In genomic region chr9:19410195-19410503, GRCh38 we compare ENCODE assay signal across 9 cellular contexts. TPM values are rescaled to one million over a fixed set of nuclear protein-coding genes. Genes with fewer than 3 reads are reported as not detected.
DNase-seq lines count a peak whose midpoint lies in the region; ATAC-seq and TF ChIP-seq lines count a peak whose summit lies in the region.
"Had no signal": no experiment of that assay in that cellular context is flagged by ENCODE, and none has a peak within 500 bp of the region (broad histone marks: within the 10 kb centered on the region; RNA-seq: fewer than 3 reads in every experiment).

No MANE protein-coding gene starts in this region.

- H3K27me3 Mint-ChIP-seq in endodermal cell (ENCODE audit: insufficient read depth): peaks cover 29% of the 10 kb centered on the region

- H3K4me3 ChIP-seq in MM.1S (ENCODE audit: low read length): no peak overlapping the region
- H3K4me3 ChIP-seq in endodermal cell (ENCODE audit: low read length): peak overlapping the region; percentile 92
- H3K4me3 ChIP-seq in neuron (ENCODE audit: low read length): peak overlapping the region; percentile 86

- H3K4me3 Mint-ChIP-seq in endodermal cell: peak overlapping the region; percentile 80

- H2AFZ ChIP-seq in MM.1S (ENCODE audit: low read length): no peak overlapping the region
- no peak overlapping the region for H2AFZ ChIP-seq in neuron (ENCODE audit: low read depth, low read length)

- no peak for DNase-seq in MM.1S
- DNase-seq in endodermal cell: no peak
- DNase-seq in D341Med (ENCODE audit: low spot score): no peak
- no peak for DNase-seq in inferior parietal cortex (ENCODE audit: extremely low spot score)
- no peak for DNase-seq in stimulated activated naive CD4-positive, alpha-beta T cell treated with Interleukin-2 at 50 U/mL for 16 hours (lab: John Stamatoyannopoulos, UW)

- H3K4me2 ChIP-seq in MM.1S (ENCODE audit: low read depth, low read length): peak overlapping the region; percentile 82; the same call in 1 of the 2 replicates

- H3K36me3 ChIP-seq in ES-I3 (ENCODE audit: insufficient read depth, low read length) (no peaks in the 10 kb centered on the region; the same call in 1 of the 2 replicates), MM.1S (replicated peaks; ENCODE audit: insufficient read depth, low read length) (no peaks in the 10 kb centered on the region), endodermal cell (ENCODE audit: control insufficient read depth, insufficient read depth, low read length) (no peaks in the 10 kb centered on the region), neuron (ENCODE audit: insufficient read depth, low read length) (no peaks in the 10 kb centered on the region)

- WGBS in endodermal cell (ENCODE audit: insufficient coverage in 1 of 2, insufficient read length in 1 of 2), 2 experiments: 83 to 95% methylated on average over 1 to 2 of the region's 2 CpGs

- H3K9me2 ChIP-seq in MM.1S (replicated peaks; ENCODE audit: insufficient read depth, low read length): no peaks in the 10 kb centered on the region

- ATAC-seq in GM21367 (IDR thresholded peaks at IDR 0.05; ENCODE audit: unreplicated experiment): no peak

- peaks cover 20% of the 10 kb centered on the region for H3K4me1 ChIP-seq in ES-I3 (ENCODE audit: insufficient read depth, low read length)
- H3K4me1 ChIP-seq in MM.1S (ENCODE audit: low read length): no peaks in the 10 kb centered on the region
- no peaks in the 10 kb centered on the region for H3K4me1 ChIP-seq in endodermal cell (ENCODE audit: control insufficient read depth, insufficient read depth, low read length)
- H3K4me1 ChIP-seq in neuron (ENCODE audit: insufficient read depth, low read length): peaks cover 4% of the 10 kb centered on the region

- H3F3A ChIP-seq in MM.1S (ENCODE audit: insufficient read depth, low read length): no peaks in the 10 kb centered on the region

- no peaks in the 10 kb centered on the region for H3K79me2 ChIP-seq in MM.1S (ENCODE audit: low read length)

- H3K9me3 Mint-ChIP-seq in endodermal cell: no peaks in the 10 kb centered on the region

- H3K9me3 ChIP-seq in ES-I3 (ENCODE audit: control insufficient read depth, insufficient read depth, low read length) (no peaks in the 10 kb centered on the region), MM.1S (replicated peaks; ENCODE audit: insufficient read depth, low read length) (no peaks in the 10 kb centered on the region), endodermal cell (ENCODE audit: control insufficient read depth, low read length) (no peaks in the 10 kb centered on the region), neuron (ENCODE audit: low read length) (no peaks in the 10 kb centered on the region)

- no peaks in the 10 kb centered on the region for H3K36me3 Mint-ChIP-seq in endodermal cell (ENCODE audit: low read depth)

- H4K20me1 ChIP-seq in MM.1S (ENCODE audit: insufficient read depth, low read length): no peaks in the 10 kb centered on the region

- H3K27ac Mint-ChIP-seq in endodermal cell: no peak overlapping the region

- H3K4me1 Mint-ChIP-seq in endodermal cell: peaks cover 12% of the 10 kb centered on the region

- H3K9ac ChIP-seq in ES-I3 (ENCODE audit: low read depth, low read length) (peak overlapping the region; percentile 88; the same call in 1 of the 2 replicates), MM.1S (ENCODE audit: low read length) (no peak overlapping the region), endodermal cell (ENCODE audit: extremely low read depth, low read length, poor library complexity, severe bottlenecking) (no peak overlapping the region)

- H3K27me3 ChIP-seq in MM.1S (replicated peaks; ENCODE audit: insufficient read depth, low read length) (no peaks in the 10 kb centered on the region), endodermal cell (ENCODE audit: control insufficient read depth, insufficient read depth, low read length, poor library complexity, severe bottlenecking) (peaks cover 15% of the 10 kb centered on the region), neuron (ENCODE audit: insufficient read depth, low read length) (no peaks in the 10 kb centered on the region)

- TF ChIP-seq CTCF in MM.1S (IDR thresholded peaks at IDR 0.05; ENCODE audit: low read length) (no peak), endodermal cell (conservative IDR thresholded peaks at IDR 0.05) (no peak)

- H3K27ac ChIP-seq in MM.1S (ENCODE audit: low read length): no peak overlapping the region
- no peak overlapping the region for H3K27ac ChIP-seq in endodermal cell (ENCODE audit: low read depth, low read length)
- H3K27ac ChIP-seq: HL-60 had no signal

RNA-seq across cellular contexts. Expression of gene ACER2, which starts 1.3 kb away (rescaled TPM):
- 1 to 10 TPM; 2.3 to 2.4 TPM for total RNA-seq in endodermal cell
- polyA plus RNA-seq in endodermal cell (2013, experiment 1 of 2): 4.7 TPM
- polyA plus RNA-seq in endodermal cell (2013, experiment 2 of 2): 4.7 TPM

RNA-seq across cellular contexts. Expression of gene RPS6, which starts 30.1 kb away (rescaled TPM):
- 1,000 to 10,000 TPM; 1,918 to 2,261 TPM for total RNA-seq in endodermal cell
- polyA plus RNA-seq in endodermal cell (2013, experiment 1 of 2): 1,869 TPM
- 1,884 TPM for polyA plus RNA-seq in endodermal cell (2013, experiment 2 of 2)
